ENCODE assay signal across 15 cellular contexts in genomic region chr2:27446057-27446456, GRCh38. TPM values are rescaled to one million over a fixed set of nuclear protein-coding genes. Genes with fewer than 3 reads are reported as not detected.
DNase-seq lines count a peak whose midpoint lies in the region; ATAC-seq and TF ChIP-seq lines count a peak whose summit lies in the region.
"Had no signal": no experiment of that assay in that cellular context is flagged by ENCODE, and none has a peak within 500 bp of the region (broad histone marks: within the 10 kb centered on the region; RNA-seq: fewer than 3 reads in every experiment).

No MANE protein-coding gene starts in this region.

- H3K36me3 Mint-ChIP-seq in activated CD4-positive, alpha-beta T cell treated with anti-CD3 and anti-CD28 coated beads, Interleukin-2, amount 10 ng/mL, durations not matched to agents 7 days and 5 days (ENCODE audit: low read depth), result peaks cover 15% of the 10 kb centered on the region

- TF ChIP-seq POLR2A in esophagus squamous epithelium (IDR thresholded peaks at IDR 0.05), result peak in 1 of 4 donors; percentile 29
- no peak for TF ChIP-seq POLR2A in stomach (IDR thresholded peaks at IDR 0.05)
- no peak for TF ChIP-seq POLR2A in testis (IDR thresholded peaks at IDR 0.05)

- H3K4me3 Mint-ChIP-seq in activated CD4-positive, alpha-beta T cell treated with anti-CD3 and anti-CD28 coated beads, Interleukin-2, amount 10 ng/mL, durations not matched to agents 7 days and 5 days, result no peak overlapping the region
- H3K4me3 Mint-ChIP-seq: immature natural killer cell, nephron progenitor cell had no signal

- H3K27me3 ChIP-seq in PC-3 (ENCODE audit: low read length) (no peaks in the 10 kb centered on the region), esophagus squamous epithelium (no peaks in the 10 kb centered on the region), stomach (no peaks in the 10 kb centered on the region), testis (no peaks in the 10 kb centered on the region)

- H3K9me3 Mint-ChIP-seq in activated CD4-positive, alpha-beta T cell treated with anti-CD3 and anti-CD28 coated beads, Interleukin-2, amount 10 ng/mL, durations not matched to agents 7 days and 5 days, result no peaks in the 10 kb centered on the region
- H3K9me3 Mint-ChIP-seq: immature natural killer cell, nephron progenitor cell had no signal

- intact Hi-C loops in PC-3 (cut with micrococcal nuclease), result no loop called here
- intact Hi-C loops in esophagus squamous epithelium (cut with DNase I), result no loop called here
- intact Hi-C loops in stomach (cut with DNase I; ENCODE audit: low total_unique reads), result no loop called here
- intact Hi-C loops in testis (cut with DNase I; ENCODE audit: low total_unique reads), result no loop called here

- no peaks in the 10 kb centered on the region for H3K9me2 ChIP-seq in PC-3 (replicated peaks; ENCODE audit: low read length)

- POLR2A ChIA-PET in activated CD4-positive, alpha-beta T cell treated with anti-CD3 and anti-CD28 coated beads, Interleukin-2, amount 10 ng/mL, durations not matched to agents 7 days and 5 days (lab: Charles Lee), result interaction anchor here (0.5 to 0.6 kb wide), 2 partner anchors 163 to 1567 kb away, joined by 4 to 5 read pairs; no protein-coding TSS in a partner anchor
- POLR2A ChIA-PET in PC-3 (lab: Charles Lee; ENCODE audit: unreplicated experiment), result interaction anchor here (0.6 to 0.7 kb wide), 2 partner anchors 185 to 237 kb away, joined by 6 to 8 read pairs; no protein-coding TSS in a partner anchor

- ATAC-seq in PC-3 (peak; percentile 64), HG02642 (IDR thresholded peaks at IDR 0.05; ENCODE audit: poor library complexity, unreplicated experiment) (no peak)

- no peaks in the 10 kb centered on the region for H3K27me3 Mint-ChIP-seq in activated CD4-positive, alpha-beta T cell treated with anti-CD3 and anti-CD28 coated beads, Interleukin-2, amount 10 ng/mL, durations not matched to agents 7 days and 5 days

- no peaks in the 10 kb centered on the region for H3F3A ChIP-seq in PC-3 (ENCODE audit: low read length, unreplicated experiment)

- H2AFZ ChIP-seq in PC-3 (ENCODE audit: low read length), result no peak overlapping the region

- no peak for TF ChIP-seq CTCF in PC-3 (conservative IDR thresholded peaks at IDR 0.05; ENCODE audit: low read depth, low read length)
- TF ChIP-seq CTCF in esophagus squamous epithelium (IDR thresholded peaks at IDR 0.05), result no peak
- TF ChIP-seq CTCF in stomach (IDR thresholded peaks at IDR 0.05), result no peak
- no peak for TF ChIP-seq CTCF in testis (IDR thresholded peaks at IDR 0.05)

- H3K9me3 ChIP-seq in PC-3 (ENCODE audit: low read length) (no peaks in the 10 kb centered on the region), esophagus squamous epithelium (no peaks in the 10 kb centered on the region), stomach (no peaks in the 10 kb centered on the region), testis (no peaks in the 10 kb centered on the region)

- WGBS in esophagus squamous epithelium, 2 donors, result 41 to 42% methylated on average over 3 of the region's 3 CpGs
- 26 to 51% (median 39%) methylated on average over 3 of the region's 3 CpGs for WGBS in stomach, 5 donors
- WGBS in testis, 2 donors, result 94 to 95% methylated on average over 3 of the region's 3 CpGs

- H3K4me1 ChIP-seq in PC-3 (ENCODE audit: insufficient read depth, low read length) (peaks cover 11% of the 10 kb centered on the region), esophagus squamous epithelium (peaks cover 7 to 40% (median 9%) of the 10 kb centered on the region in 3 donors), stomach (peaks cover 16 to 37% (median 20%) of the 10 kb centered on the region in 4 donors), testis (peaks cover 23% of the 10 kb centered on the region)

- no peak for TF ChIP-seq EP300 in stomach (IDR thresholded peaks at IDR 0.05)

- no peak overlapping the region for H3K4me3 ChIP-seq in PC-3 (ENCODE audit: low read length)
- H3K4me3 ChIP-seq in esophagus squamous epithelium, result peak overlapping the region in 1 of 4 donors; percentile 26
- peak overlapping the region in 2 of 4 donors; percentile 2 to 23 for H3K4me3 ChIP-seq in stomach
- no peak overlapping the region for H3K4me3 ChIP-seq in testis

- DNase-seq in activated CD4-positive, alpha-beta T cell treated with anti-CD3 and anti-CD28 coated beads, Interleukin-2, amount 10 ng/mL, durations not matched to agents 7 days and 5 days, result peak; percentile 62
- no peak for DNase-seq in activated CD4-positive, alpha-beta T cell treated with anti-CD3 and anti-CD28 coated beads, Interleukin-2, amount 50 U/mL, for 1 hour
- DNase-seq in PC-3 (peak; percentile 77), esophagus squamous epithelium (lab: John Stamatoyannopoulos, UW) (no peak), stomach (peak; percentile 92), anterior cingulate cortex (lab: John Stamatoyannopoulos, UW) (no peak), testis (no peak)
- DNase-seq: activated effector memory CD4-positive, alpha-beta T cell treated with Interleukin-2 at 50 U/mL for 16 hours; immature natural killer cell; Kasumi-1; NCI-H510A treated with DMSO at 0.1 percent for 48 hours; nephron progenitor cell; Right ventricle myocardium superior had no signal

- BruUV-seq in PC-3 (replicated peaks; lab: Mats Ljungman, UMichigan), result no TSS peak

- H3K4me1 Mint-ChIP-seq in activated CD4-positive, alpha-beta T cell treated with anti-CD3 and anti-CD28 coated beads, Interleukin-2, amount 10 ng/mL, durations not matched to agents 7 days and 5 days, result peaks cover 17% of the 10 kb centered on the region

- H3K27ac ChIP-seq in PC-3 (ENCODE audit: low read length) (peak overlapping the region; percentile 61), esophagus squamous epithelium (peak overlapping the region; percentile 81 to 90 (median 88)), stomach (peak overlapping the region; percentile 76 to 92 (median 87)), testis (no peak overlapping the region)
- H3K27ac ChIP-seq: VCaP had no signal

- H3K79me2 ChIP-seq in PC-3 (ENCODE audit: low read length), result no peaks in the 10 kb centered on the region

- H3K4me2 ChIP-seq in PC-3 (ENCODE audit: low read length), result peak overlapping the region; percentile 30; the same call in 1 of the 2 replicates

- H4K20me1 ChIP-seq in PC-3 (ENCODE audit: low read length), result no peaks in the 10 kb centered on the region

- H3K9ac ChIP-seq in PC-3 (ENCODE audit: low read length), result no peak overlapping the region

- H3K36me3 ChIP-seq in PC-3 (ENCODE audit: low read depth, low read length) (peaks cover 7% of the 10 kb centered on the region), esophagus squamous epithelium (peaks cover 10 to 73% (median 12%) of the 10 kb centered on the region in 3 donors), stomach (peaks cover 26 to 87% (median 81%) of the 10 kb centered on the region in 4 donors), testis (ENCODE audit: low read depth, missing control alignments) (no peaks in the 10 kb centered on the region)

- CTCF ChIA-PET in activated CD4-positive, alpha-beta T cell treated with anti-CD3 and anti-CD28 coated beads, Interleukin-2, amount 10 ng/mL, durations not matched to agents 7 days and 5 days (lab: Charles Lee), result interaction anchor here (0.6 to 1.9 kb wide), 3 partner anchors 11 to 1685 kb away, joined by 3 to 4 read pairs (median 3); no protein-coding TSS in a partner anchor
- CTCF ChIA-PET in PC-3 (lab: Charles Lee), result no interaction called here

- H3K27ac Mint-ChIP-seq in activated CD4-positive, alpha-beta T cell treated with anti-CD3 and anti-CD28 coated beads, Interleukin-2, amount 10 ng/mL, durations not matched to agents 7 days and 5 days, result peak overlapping the region; percentile 79
- H3K27ac Mint-ChIP-seq: nephron progenitor cell had no signal

RNA-seq across cellular contexts. Expression of gene KRTCAP3, which starts 3.9 kb away (rescaled TPM):
- total RNA-seq in activated CD4-positive, alpha-beta T cell treated with anti-CD3 and anti-CD28 coated beads, Interleukin-2, amount 10 ng/mL, durations not matched to agents 7 days and 5 days, result 1 to 10 TPM; 7.1 to 8.3 TPM
- total RNA-seq in PC-3 (2014; rRNA removed), result 0.22 TPM in 1 of 2 replicates, not detected in the other
- total RNA-seq in esophagus squamous epithelium, result 10 to 100 TPM in 3 of 4 donors, 1 to 10 TPM in 1; 9.8 to 29.3 (median 19.1) TPM
- total RNA-seq in stomach, result 100 to 1,000 TPM in 1 of 5 donors, 10 to 100 TPM in 3, not detected in 1; 16.5 to 140 (median 53.6) TPM
- polyA plus RNA-seq in stomach, result 10 to 100 TPM; 31.2 to 65.2 (median 62.2) TPM
- total RNA-seq in testis, result 1 to 10 TPM; 4.3 to 6.8 TPM
- 5.1 TPM for polyA plus RNA-seq in testis (ENCODE audit: insufficient read depth, low read depth, low replicate concordance)

RNA-seq across cellular contexts. Expression of gene NRBP1, which starts 17.6 kb away (rescaled TPM):
- 10 to 100 TPM; 77.1 to 82.3 TPM for total RNA-seq in activated CD4-positive, alpha-beta T cell treated with anti-CD3 and anti-CD28 coated beads, Interleukin-2, amount 10 ng/mL, durations not matched to agents 7 days and 5 days
- total RNA-seq in PC-3 (2014; rRNA removed) (66.6 and 69.3 TPM in 2 replicates), esophagus squamous epithelium (10 to 100 TPM; 66.6 to 89.6 (median 81.5) TPM), stomach (10 to 100 TPM; 12.5 to 69.8 (median 48.4) TPM), testis (100 to 1,000 TPM; 112 to 139 TPM)
- polyA plus RNA-seq in stomach (10 to 100 TPM; 46.7 to 57.3 (median 51.4) TPM), testis (ENCODE audit: insufficient read depth, low read depth, low replicate concordance) (191 TPM)

RNA-seq across cellular contexts. Expression of gene PPM1G, which starts 36.7 kb away (rescaled TPM):
- total RNA-seq in activated CD4-positive, alpha-beta T cell treated with anti-CD3 and anti-CD28 coated beads, Interleukin-2, amount 10 ng/mL, durations not matched to agents 7 days and 5 days, result 100 to 1,000 TPM; 109 TPM
- total RNA-seq in PC-3 (2014; rRNA removed), result 122 and 133 TPM in 2 replicates
- total RNA-seq in esophagus squamous epithelium, result 10 to 100 TPM; 51.9 to 77.1 (median 67.4) TPM
- 10 to 100 TPM; 10.5 to 44.6 (median 42.9) TPM for total RNA-seq in stomach
- polyA plus RNA-seq in stomach, result 10 to 100 TPM; 40.0 to 49.8 (median 47.2) TPM
- total RNA-seq in testis, result 100 to 1,000 TPM; 163 to 245 TPM
- polyA plus RNA-seq in testis (ENCODE audit: insufficient read depth, low read depth, low replicate concordance), result 569 TPM

RNA-seq across cellular contexts. Expression of gene IFT172, which starts 43.5 kb away (rescaled TPM):
- total RNA-seq in activated CD4-positive, alpha-beta T cell treated with anti-CD3 and anti-CD28 coated beads, Interleukin-2, amount 10 ng/mL, durations not matched to agents 7 days and 5 days, result 1 to 10 TPM; 9.3 to 9.8 TPM
- total RNA-seq in PC-3 (2014; rRNA removed), result 12.8 and 22.9 TPM in 2 replicates
- total RNA-seq in esophagus squamous epithelium, result 10 to 100 TPM in 3 of 4 donors, 1 to 10 TPM in 1; 7.6 to 19.6 (median 13.5) TPM
- total RNA-seq in stomach, result 10 to 100 TPM in 4 of 5 donors, 1 to 10 TPM in 1; 7.4 to 88.1 (median 14.0) TPM
- 10 to 100 TPM; 34.7 to 66.4 (median 43.9) TPM for polyA plus RNA-seq in stomach
- total RNA-seq in testis, result 100 to 1,000 TPM in 1 of 2 donors, 10 to 100 TPM in 1; 76.4 to 133 TPM
- polyA plus RNA-seq in testis (ENCODE audit: insufficient read depth, low read depth, low replicate concordance), result 151 TPM

RNA-seq across cellular contexts. Expression of gene FNDC4, which starts 48.9 kb away (rescaled TPM):
- not detected for total RNA-seq in activated CD4-positive, alpha-beta T cell treated with anti-CD3 and anti-CD28 coated beads, Interleukin-2, amount 10 ng/mL, durations not matched to agents 7 days and 5 days
- 1.7 and 4.7 TPM in 2 replicates for total RNA-seq in PC-3 (2014; rRNA removed)
- 10 to 100 TPM in 2 of 4 donors, 1 to 10 TPM in 2; 4.6 to 28.2 (median 11.3) TPM for total RNA-seq in esophagus squamous epithelium
- 10 to 100 TPM in 2 of 5 donors, 1 to 10 TPM in 2, under 1 TPM in 1; 0.89 to 23.3 (median 5.0) TPM for total RNA-seq in stomach
- polyA plus RNA-seq in stomach, result 10 to 100 TPM in 2 of 3 donors, 1 to 10 TPM in 1; 4.5 to 15.1 (median 10.1) TPM
- total RNA-seq in testis, result 10 to 100 TPM; 23.5 to 39.2 TPM
- polyA plus RNA-seq in testis (ENCODE audit: insufficient read depth, low read depth, low replicate concordance), result 35.9 TPM
- polyA plus RNA-seq: immature natural killer cell had no signal

Comparison
In these comparisons a context has a peak if more than half of its experiments do, and no peak if none do; other contexts are left out.
1. DNase-seq: peak in activated CD4-positive, alpha-beta T cell treated with anti-CD3 and anti-CD28 coated beads, Interleukin-2, amount 10 ng/mL, durations not matched to agents 7 days and 5 days (single experiment), PC-3 (single experiment) and stomach (single experiment); none in activated CD4-positive, alpha-beta T cell treated with anti-CD3 and anti-CD28 coated beads, Interleukin-2, amount 50 U/mL, for 1 hour (single experiment), esophagus squamous epithelium (single experiment), anterior cingulate cortex (0 of 58) and testis (single experiment).
2. H3K27ac ChIP-seq: peak in PC-3 (single experiment), esophagus squamous epithelium (4 of 4) and stomach (5 of 5); none in testis (0 of 2).